ENCODE assay signal across 1 cellular context in genomic region chr2:47361505-47362229, GRCh38.
A peak's percentile ranks its signal among the peaks of the same experiment; 100 is the strongest.
TF ChIP-seq lines count a peak whose summit lies in the region.

No MANE protein-coding gene starts in this region.

TF ChIP-seq in HepG2, 621 proteins besides CTCF, POLR2A, EP300 and RAD21:
- TF ChIP-seq CEBPB (IDR thresholded peaks at IDR 0.05; ENCODE audit: borderline replicate concordance, low read depth, low read length) (peak; percentile 38; the same call in 1 of the 2 replicates), CEBPG (CRISPR knock-in tag; IDR thresholded peaks at IDR 0.05) (peak; percentile 60), NFKB2 (CRISPR knock-in tag; IDR thresholded peaks at IDR 0.05; ENCODE audit: borderline replicate concordance) (0 out of 2 replicates have a peak, but pooled peaks have one; percentile 19)
- TF ChIP-seq, protein P1, sequence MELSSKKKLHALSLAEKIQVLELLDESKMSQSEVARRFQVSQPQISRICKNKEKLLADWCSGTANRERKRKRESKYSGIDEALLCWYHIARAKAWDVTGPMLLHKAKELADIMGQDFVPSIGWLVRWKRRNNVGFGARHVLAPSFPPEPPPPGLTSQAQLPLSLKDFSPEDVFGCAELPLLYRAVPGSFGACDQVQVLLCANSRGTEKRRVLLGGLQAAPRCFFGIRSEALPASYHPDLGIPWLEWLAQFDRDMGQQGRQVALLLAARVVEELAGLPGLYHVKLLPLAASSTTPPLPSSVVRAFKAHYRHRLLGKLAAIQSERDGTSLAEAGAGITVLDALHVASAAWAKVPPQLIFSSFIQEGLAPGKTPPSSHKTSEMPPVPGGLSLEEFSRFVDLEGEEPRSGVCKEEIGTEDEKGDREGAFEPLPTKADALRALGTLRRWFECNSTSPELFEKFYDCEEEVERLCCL (CRISPR knock-in tag; IDR thresholded peaks at IDR 0.05; ENCODE audit: borderline replicate concordance), result 0 out of 2 replicates have a peak, but pooled peaks have one; percentile 33
